17 cellular contexts compared by ENCODE assay signal in genomic region chr10:80528185-80528700, GRCh38. TPM values are rescaled to one million over a fixed set of nuclear protein-coding genes. Genes with fewer than 3 reads are reported as not detected.
DNase-seq lines count a peak whose midpoint lies in the region; ATAC-seq and TF ChIP-seq lines count a peak whose summit lies in the region.
"Had no signal": no experiment of that assay in that cellular context is flagged by ENCODE, and none has a peak within 500 bp of the region (broad histone marks: within the 10 kb centered on the region; RNA-seq: fewer than 3 reads in every experiment).

No MANE protein-coding gene starts in this region.

- TF ChIP-seq POLR2A in upper lobe of left lung (IDR thresholded peaks at IDR 0.05): no peak
- TF ChIP-seq POLR2A in prostate gland (IDR thresholded peaks at IDR 0.05): no peak

- ATAC-seq in Right ventricle myocardium inferior (peak; percentile 38), upper lobe of left lung (ENCODE audit: low FRiP score in 2 of 2) (peak; percentile 15 to 52), HG02981 (IDR thresholded peaks at IDR 0.05; ENCODE audit: unreplicated experiment) (no peak)
- ATAC-seq: effector memory CD8-positive, alpha-beta T cell; K562 had no signal

- intact Hi-C loops in Right ventricle myocardium inferior (cut with DNase I): no loop called here
- intact Hi-C loops in dendritic cell treated with granulocyte-macrophage colony-stimulating factor and Interleukin-4, amounts not matched to agents 40 ng/mL and 50 ng/mL, for 4 days (cut with micrococcal nuclease): no loop called here
- intact Hi-C loops in prostate gland (cut with DNase I): no loop called here

- 50 to 92% methylated on average over 2 of the region's 2 CpGs for WGBS in upper lobe of left lung, 2 donors
- 94% methylated on average over 2 of the region's 2 CpGs for WGBS in prostate gland

- H3K27me3 Mint-ChIP-seq in dendritic cell treated with granulocyte-macrophage colony-stimulating factor and Interleukin-4, amounts not matched to agents 40 ng/mL and 50 ng/mL, for 4 days: peaks cover 2% of the 10 kb centered on the region
- H3K27me3 Mint-ChIP-seq: effector memory CD8-positive, alpha-beta T cell had no signal

- TF ChIP-seq EP300 in upper lobe of left lung (IDR thresholded peaks at IDR 0.05): no peak

- peaks cover 0 to 31% of the 10 kb centered on the region in 2 donors for H3K4me1 ChIP-seq in right atrium auricular region
- H3K4me1 ChIP-seq in upper lobe of left lung: peaks cover 41 to 61% (median 45%) of the 10 kb centered on the region in 4 donors
- H3K4me1 ChIP-seq in prostate gland (replicated peaks): no peaks in the 10 kb centered on the region

- DNase-seq in Right ventricle myocardium inferior (ENCODE audit: missing footprints): no peak
- no peak for DNase-seq in right atrium auricular region (ENCODE audit: low spot score)
- DNase-seq in NOMO-1 treated with dmso at 0.1 percent for 144 hours (lab: John Stamatoyannopoulos, UW; ENCODE audit: unreplicated experiment): peak; percentile 84
- DNase-seq in upper lobe of left lung: peak in 1 of 2 donors; percentile 56
- DNase-seq in prostate gland (ENCODE audit: low spot score): no peak
- DNase-seq in glomerular visceral epithelial cell (ENCODE audit: extremely low spot score): no peak
- DNase-seq: activated CD4-positive, alpha-beta T cell treated with anti-CD3 and anti-CD28 coated beads for 4 hours; activated effector memory CD4-positive, alpha-beta T cell treated with anti-CD3 and anti-CD28 coated beads, Interleukin-2, amount 50 U/mL, for 16 hours; DND-41; effector memory CD8-positive, alpha-beta T cell; NCI-H1417 treated with DMSO at 0.1 percent for 48 hours; NCI-H446; OCI-M1; small intestine had no signal

- H3K9me3 ChIP-seq in right atrium auricular region: no peaks in the 10 kb centered on the region
- H3K9me3 ChIP-seq in upper lobe of left lung: no peaks in the 10 kb centered on the region
- no peaks in the 10 kb centered on the region for H3K9me3 ChIP-seq in prostate gland

- H3K27me3 ChIP-seq in right atrium auricular region: no peaks in the 10 kb centered on the region
- H3K27me3 ChIP-seq in upper lobe of left lung: no peaks in the 10 kb centered on the region
- H3K27me3 ChIP-seq in prostate gland (replicated peaks; ENCODE audit: insufficient read depth): no peaks in the 10 kb centered on the region

- H3K4me3 Mint-ChIP-seq in dendritic cell treated with granulocyte-macrophage colony-stimulating factor and Interleukin-4, amounts not matched to agents 40 ng/mL and 50 ng/mL, for 4 days: peak overlapping the region; percentile 49

- H3K27ac ChIP-seq in right atrium auricular region (no peak overlapping the region), upper lobe of left lung (peak overlapping the region in 3 of 4 donors; percentile 45 to 82 (median 55)), prostate gland (no peak overlapping the region)

- no peak overlapping the region for H3K4me3 ChIP-seq in right atrium auricular region
- H3K4me3 ChIP-seq in upper lobe of left lung: no peak overlapping the region
- H3K4me3 ChIP-seq in prostate gland: no peak overlapping the region
- H3K4me3 ChIP-seq: K562 had no signal

- peaks cover 72% of the 10 kb centered on the region for H3K4me1 Mint-ChIP-seq in dendritic cell treated with granulocyte-macrophage colony-stimulating factor and Interleukin-4, amounts not matched to agents 40 ng/mL and 50 ng/mL, for 4 days (ENCODE audit: low read depth)

- H3K36me3 Mint-ChIP-seq in dendritic cell treated with granulocyte-macrophage colony-stimulating factor and Interleukin-4, amounts not matched to agents 40 ng/mL and 50 ng/mL, for 4 days (ENCODE audit: low read depth): no peaks in the 10 kb centered on the region

- TF ChIP-seq CTCF in right atrium auricular region (IDR thresholded peaks at IDR 0.05): no peak
- no peak for TF ChIP-seq CTCF in upper lobe of left lung (IDR thresholded peaks at IDR 0.05)
- TF ChIP-seq CTCF in prostate gland (IDR thresholded peaks at IDR 0.05): no peak

- H3K36me3 ChIP-seq in right atrium auricular region (no peaks in the 10 kb centered on the region), upper lobe of left lung (no peaks in the 10 kb centered on the region), prostate gland (no peaks in the 10 kb centered on the region)

- peak overlapping the region; percentile 82 for H3K27ac Mint-ChIP-seq in dendritic cell treated with granulocyte-macrophage colony-stimulating factor and Interleukin-4, amounts not matched to agents 40 ng/mL and 50 ng/mL, for 4 days

- no peaks in the 10 kb centered on the region for H3K9me3 Mint-ChIP-seq in dendritic cell treated with granulocyte-macrophage colony-stimulating factor and Interleukin-4, amounts not matched to agents 40 ng/mL and 50 ng/mL, for 4 days
- H3K9me3 Mint-ChIP-seq: effector memory CD8-positive, alpha-beta T cell had no signal

RNA-seq across cellular contexts. Expression of gene SH2D4B, which starts 9.5 kb away (rescaled TPM):
- total RNA-seq in Right ventricle myocardium inferior (not detected), right atrium auricular region (under 1 TPM in 1 of 2 donors, not detected in 1; 0.12 TPM), upper lobe of left lung (1 to 10 TPM in 1 of 6 donors, under 1 TPM in 4, not detected in 1; 0.15 to 1.0 (median 0.55) TPM), prostate gland (under 1 TPM in 1 of 2 donors, not detected in 1; 0.40 TPM)

Comparison
In these comparisons a context has a peak if more than half of its experiments do, and no peak if none do; other contexts are left out.
1. H3K27ac ChIP-seq: peak in upper lobe of left lung (3 of 4); none in right atrium auricular region (0 of 2) and prostate gland (0 of 2).